Comparison of ENCODE assay signal across 9 cellular contexts in genomic region chr9:113675475-113675941, GRCh38.
DNase-seq lines count a peak whose midpoint lies in the region; ATAC-seq and TF ChIP-seq lines count a peak whose summit lies in the region.
"Had no signal": no experiment of that assay in that cellular context is flagged by ENCODE, and none has a peak within 500 bp of the region (broad histone marks: within the 10 kb centered on the region; RNA-seq: fewer than 3 reads in every experiment).

No MANE protein-coding gene starts in this region.

- H3K36me3 ChIP-seq in brain microvascular endothelial cell (replicated peaks) (no peaks in the 10 kb centered on the region), left lung (no peaks in the 10 kb centered on the region)

- in situ Hi-C loops in brain microvascular endothelial cell (cut with HindIII; ENCODE audit: low pct_ligation_motif_present, low sequenced_read_pairs), result no loop called here

- DNase-seq in Right ventricle myocardium inferior (ENCODE audit: missing footprints) (peak; percentile 85), cardiac septum (ENCODE audit: low spot score) (no peak), brain microvascular endothelial cell (peak; percentile 99), left lung (peak in 1 of 2 donors; percentile 77), medulla oblongata (ENCODE audit: extremely low spot score) (no peak)
- DNase-seq: Calu3 had no signal

- peak overlapping the region; percentile 87 for H3K27ac ChIP-seq in brain microvascular endothelial cell
- no peak overlapping the region for H3K27ac ChIP-seq in left lung

- TF ChIP-seq CTCF in brain microvascular endothelial cell (IDR thresholded peaks at IDR 0.05; ENCODE audit: low read depth, low read length, missing control alignments) (no peak), left lung (IDR thresholded peaks at IDR 0.05) (no peak)

- intact Hi-C loops in Right ventricle myocardium inferior (cut with DNase I), result no loop called here
- intact Hi-C loops in cardiac septum (cut with DNase I), result no loop called here
- intact Hi-C loops in left lung (cut with DNase I), result no loop called here

- H3K4me3 ChIP-seq in brain microvascular endothelial cell (ENCODE audit: low read depth, low read length) (no peak overlapping the region), left lung (no peak overlapping the region)

- ATAC-seq in Right ventricle myocardium inferior (peak; percentile 79), left lung (peak; percentile 75), GM18909 (IDR thresholded peaks at IDR 0.05; ENCODE audit: poor library complexity, unreplicated experiment) (no peak), GM18907 (IDR thresholded peaks at IDR 0.05; ENCODE audit: unreplicated experiment) (no peak), GM21786 (IDR thresholded peaks at IDR 0.05; ENCODE audit: unreplicated experiment) (no peak)

- H3K4me1 ChIP-seq in left lung, result no peaks in the 10 kb centered on the region

- no peaks in the 10 kb centered on the region for H3K9me3 ChIP-seq in left lung

- H3K27me3 ChIP-seq in brain microvascular endothelial cell (replicated peaks), result no peaks in the 10 kb centered on the region
- no peaks in the 10 kb centered on the region for H3K27me3 ChIP-seq in left lung

Comparison
In these comparisons a context has a peak if more than half of its experiments do, and no peak if none do; other contexts are left out.
1. DNase-seq: peak in Right ventricle myocardium inferior (single experiment) and brain microvascular endothelial cell (single experiment); none in cardiac septum (single experiment) and medulla oblongata (single experiment).
2. ATAC-seq: peak in Right ventricle myocardium inferior (single experiment) and left lung (single experiment); none in GM18909 (single experiment), GM18907 (single experiment) and GM21786 (single experiment).